Comparison of ENCODE assay signal across 15 cellular contexts in the genomic region with DNA sequence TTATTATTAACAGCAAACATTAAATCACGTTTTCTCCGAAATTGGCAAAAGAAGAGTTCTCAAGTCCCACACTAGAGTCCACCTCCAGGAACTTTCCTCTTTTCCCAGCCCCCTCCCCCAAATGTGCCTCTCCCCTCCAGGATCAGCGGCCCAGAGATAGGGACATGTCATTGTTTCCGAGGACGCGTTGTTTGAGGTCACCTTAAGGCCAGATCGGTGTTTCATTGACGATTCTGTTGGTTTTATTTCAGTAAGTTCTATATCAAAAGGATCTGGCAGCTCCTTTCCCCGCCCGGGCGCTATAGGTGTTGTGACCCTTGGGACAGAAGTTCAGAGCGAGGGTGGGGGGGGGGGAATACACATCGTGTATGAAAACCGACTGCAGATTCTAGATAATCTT. TPM values are rescaled to one million over a fixed set of nuclear protein-coding genes. Genes with fewer than 3 reads are reported as not detected.
DNase-seq lines count a peak whose midpoint lies in the region; ATAC-seq and TF ChIP-seq lines count a peak whose summit lies in the region.
"Had no signal": no experiment of that assay in that cellular context is flagged by ENCODE, and none has a peak within 500 bp of the region (broad histone marks: within the 10 kb centered on the region; RNA-seq: fewer than 3 reads in every experiment).

No MANE protein-coding gene starts in this region.

- H3K27ac ChIP-seq in CD4-positive, alpha-beta memory T cell (ENCODE audit: low read depth, low read length): no peak overlapping the region
- no peak overlapping the region for H3K27ac ChIP-seq in HUES6 (ENCODE audit: low read depth, low read length)
- no peak overlapping the region for H3K27ac ChIP-seq in endodermal cell (ENCODE audit: low read depth, low read length)
- H3K27ac ChIP-seq in neural progenitor cell: no peak overlapping the region
- no peak overlapping the region for H3K27ac ChIP-seq in upper lobe of left lung
- no peak overlapping the region for H3K27ac ChIP-seq in Peyer's patch
- H3K27ac ChIP-seq: BLaER1, HL-60 had no signal

- peaks cover 0 to 1% of the 10 kb centered on the region in 2 donors for H3K36me3 Mint-ChIP-seq in CD4-positive, alpha-beta memory T cell
- H3K36me3 Mint-ChIP-seq in endodermal cell (ENCODE audit: low read depth) (no peaks in the 10 kb centered on the region), neural progenitor cell (peaks cover 17% of the 10 kb centered on the region)

- H3K9me3 Mint-ChIP-seq in CD4-positive, alpha-beta memory T cell: peaks cover 0 to 16% (median 8%) of the 10 kb centered on the region in 8 donors
- H3K9me3 Mint-ChIP-seq in endodermal cell (no peaks in the 10 kb centered on the region), neural progenitor cell (peaks cover 3% of the 10 kb centered on the region)

- TF ChIP-seq CTCF in endodermal cell (conservative IDR thresholded peaks at IDR 0.05) (no peak), neural progenitor cell (IDR thresholded peaks at IDR 0.05) (no peak), upper lobe of left lung (IDR thresholded peaks at IDR 0.05) (no peak), Peyer's patch (IDR thresholded peaks at IDR 0.05) (no peak)

- no peaks in the 10 kb centered on the region for H3K36me3 ChIP-seq in CD4-positive, alpha-beta memory T cell (ENCODE audit: insufficient read depth, low read length)
- H3K36me3 ChIP-seq in HUES6 (ENCODE audit: control insufficient read depth, insufficient read depth, low read length): no peaks in the 10 kb centered on the region; the same call in 1 of the 2 replicates
- H3K36me3 ChIP-seq in endodermal cell (ENCODE audit: control insufficient read depth, insufficient read depth, low read length): no peaks in the 10 kb centered on the region
- no peaks in the 10 kb centered on the region for H3K36me3 ChIP-seq in neural progenitor cell
- H3K36me3 ChIP-seq in upper lobe of left lung: peaks cover 0 to 7% (median 0%) of the 10 kb centered on the region in 4 donors
- H3K36me3 ChIP-seq in Peyer's patch: no peaks in the 10 kb centered on the region
- H3K36me3 ChIP-seq: BLaER1 had no signal

- H3K4me1 Mint-ChIP-seq in CD4-positive, alpha-beta memory T cell: peaks cover 19 to 61% (median 42%) of the 10 kb centered on the region in 4 donors
- H3K4me1 Mint-ChIP-seq in endodermal cell (peaks cover 42% of the 10 kb centered on the region), neural progenitor cell (peaks cover 67% of the 10 kb centered on the region)

- H3K27ac Mint-ChIP-seq in CD4-positive, alpha-beta memory T cell: peak overlapping the region in 1 of 7 donors; percentile 18
- H3K27ac Mint-ChIP-seq in endodermal cell (no peak overlapping the region), neural progenitor cell (no peak overlapping the region)

- CTCF ChIA-PET in CD4-positive, alpha-beta memory T cell (lab: Charles Lee; ENCODE audit: partially characterized antibody): no interaction called here

- POLR2A ChIA-PET in CD4-positive, alpha-beta memory T cell (lab: Charles Lee; ENCODE audit: partially characterized antibody): no interaction called here

- peaks cover 47 to 63% of the 10 kb centered on the region in 2 donors for H3K27me3 Mint-ChIP-seq in CD4-positive, alpha-beta memory T cell
- H3K27me3 Mint-ChIP-seq in endodermal cell (ENCODE audit: insufficient read depth): peaks cover 90% of the 10 kb centered on the region
- peaks cover 45% of the 10 kb centered on the region for H3K27me3 Mint-ChIP-seq in neural progenitor cell (ENCODE audit: insufficient read depth, low read depth)

- H2AFZ ChIP-seq in neural progenitor cell (replicated peaks): no peak overlapping the region

- no peak for TF ChIP-seq EP300 in upper lobe of left lung (IDR thresholded peaks at IDR 0.05)

- peaks cover 63% of the 10 kb centered on the region for H3F3A ChIP-seq in neural progenitor cell (ENCODE audit: low read depth)

- peak overlapping the region in 5 of 8 donors; percentile 41 to 79 (median 74) for H3K4me3 Mint-ChIP-seq in CD4-positive, alpha-beta memory T cell
- H3K4me3 Mint-ChIP-seq in endodermal cell (peak overlapping the region; percentile 34), neural progenitor cell (peak overlapping the region; percentile 81)

- no peaks in the 10 kb centered on the region for H3K9me3 ChIP-seq in CD4-positive, alpha-beta memory T cell (ENCODE audit: control insufficient read depth in 1 of 2, low read length in 2 of 2)
- H3K9me3 ChIP-seq in HUES6 (ENCODE audit: control insufficient read depth, insufficient read depth, low read depth, low read length): no peaks in the 10 kb centered on the region
- H3K9me3 ChIP-seq in endodermal cell (ENCODE audit: control insufficient read depth, low read length): no peaks in the 10 kb centered on the region
- no peaks in the 10 kb centered on the region for H3K9me3 ChIP-seq in neural progenitor cell (ENCODE audit: low read depth)
- no peaks in the 10 kb centered on the region for H3K9me3 ChIP-seq in upper lobe of left lung
- H3K9me3 ChIP-seq in Peyer's patch: peaks cover 0 to 3% (median 0%) of the 10 kb centered on the region in 4 donors
- H3K9me3 ChIP-seq: BLaER1 had no signal

- no peak for DNase-seq in CD4-positive, alpha-beta memory T cell
- DNase-seq in endodermal cell (peak; percentile 55), neural progenitor cell (ENCODE audit: low spot score) (peak; percentile 41), upper lobe of left lung (no peak), Peyer's patch (no peak)
- DNase-seq: activated T-cell treated with anti-CD3 and anti-CD28 coated beads, Interleukin-2, amount 50 U/mL, for 1 hour; dorsolateral prefrontal cortex; mesenchymal stem cell; NCI-H187; NCI-H524; T-helper 2 cell had no signal

- ATAC-seq in upper lobe of left lung (ENCODE audit: low FRiP score in 2 of 2) (no peak), HG03095 (IDR thresholded peaks at IDR 0.05; ENCODE audit: unreplicated experiment) (no peak)

- intact Hi-C loops in CD4-positive, alpha-beta memory T cell (cut with micrococcal nuclease): no loop called here

- no peaks in the 10 kb centered on the region for H3K79me2 ChIP-seq in neural progenitor cell (ENCODE audit: low read depth)

- H4K20me1 ChIP-seq in neural progenitor cell (ENCODE audit: low read depth): peaks cover 95% of the 10 kb centered on the region

- WGBS in endodermal cell (ENCODE audit: insufficient coverage in 1 of 2, insufficient read length in 1 of 2), 2 experiments: 0 to 2% methylated on average over 4 to 14 of the region's 14 CpGs
- WGBS in upper lobe of left lung, 2 donors: 20 to 37% methylated on average over 14 of the region's 14 CpGs

- peaks cover 51% of the 10 kb centered on the region for H3K4me1 ChIP-seq in CD4-positive, alpha-beta memory T cell (ENCODE audit: insufficient read depth, low read length)
- H3K4me1 ChIP-seq in HUES6 (ENCODE audit: control insufficient read depth, insufficient read depth, low read length) (peaks cover 40% of the 10 kb centered on the region), endodermal cell (ENCODE audit: control insufficient read depth, insufficient read depth, low read length) (peaks cover 5% of the 10 kb centered on the region), neural progenitor cell (peaks cover 64% of the 10 kb centered on the region), upper lobe of left lung (peaks cover 33 to 65% (median 35%) of the 10 kb centered on the region in 4 donors), Peyer's patch (peaks cover 0 to 37% (median 12%) of the 10 kb centered on the region in 4 donors)

- peaks cover 61% of the 10 kb centered on the region for H3K27me3 ChIP-seq in CD4-positive, alpha-beta memory T cell (ENCODE audit: insufficient read depth, low read length)
- peaks cover 95% of the 10 kb centered on the region for H3K27me3 ChIP-seq in HUES6 (ENCODE audit: control insufficient read depth, insufficient read depth, low read length)
- H3K27me3 ChIP-seq in endodermal cell (ENCODE audit: control insufficient read depth, insufficient read depth, low read length, poor library complexity, severe bottlenecking): peaks cover 97% of the 10 kb centered on the region
- H3K27me3 ChIP-seq in neural progenitor cell: peaks cover 99% of the 10 kb centered on the region
- H3K27me3 ChIP-seq in upper lobe of left lung: peaks cover 9 to 88% (median 60%) of the 10 kb centered on the region in 4 donors
- H3K27me3 ChIP-seq in Peyer's patch: peaks cover 0 to 83% of the 10 kb centered on the region in 2 donors

- no peak overlapping the region for H3K4me3 ChIP-seq in CD4-positive, alpha-beta memory T cell (ENCODE audit: low read length in 2 of 2)
- H3K4me3 ChIP-seq in HUES6 (ENCODE audit: low read depth, low read length) (peak overlapping the region; percentile 62; the same call in 1 of the 2 replicates), endodermal cell (ENCODE audit: low read length) (no peak overlapping the region), neural progenitor cell (peak overlapping the region; percentile 15), upper lobe of left lung (no peak overlapping the region), Peyer's patch (no peak overlapping the region)

- H3K4me2 ChIP-seq in neural progenitor cell: peak overlapping the region; percentile 87

- TF ChIP-seq POLR2A in upper lobe of left lung (IDR thresholded peaks at IDR 0.05) (no peak), Peyer's patch (IDR thresholded peaks at IDR 0.05) (no peak)

- H3K9ac ChIP-seq in HUES6 (ENCODE audit: low read length): peak overlapping the region; percentile 18
- no peak overlapping the region for H3K9ac ChIP-seq in endodermal cell (ENCODE audit: extremely low read depth, low read length, poor library complexity, severe bottlenecking)
- H3K9ac ChIP-seq in neural progenitor cell: no peak overlapping the region
- H3K9ac ChIP-seq: BLaER1 had no signal

RNA-seq across cellular contexts. Expression of gene MSX1, which starts 0.9 kb away (rescaled TPM):
- not detected for total RNA-seq in CD4-positive, alpha-beta memory T cell
- not detected for polyA plus RNA-seq in CD4-positive, alpha-beta memory T cell
- total RNA-seq in endodermal cell (1 to 10 TPM in 1 of 2 donors, under 1 TPM in 1; 0.46 to 1.3 TPM), neural progenitor cell (ENCODE audit: low replicate concordance) (0.65 TPM in 1 of 2 replicates, not detected in the other), upper lobe of left lung (10 to 100 TPM in 1 of 6 donors, 1 to 10 TPM in 4, not detected in 1; 1.1 to 16.8 (median 1.8) TPM), Peyer's patch (not detected)
- polyA plus RNA-seq in endodermal cell (2013, experiment 1 of 2): 60.2 TPM
- 43.4 TPM for polyA plus RNA-seq in endodermal cell (2013, experiment 2 of 2)

Comparison
In these comparisons a context has a peak if more than half of its experiments do, and no peak if none do; other contexts are left out.
1. DNase-seq: peak in endodermal cell (single experiment) and neural progenitor cell (single experiment); none in CD4-positive, alpha-beta memory T cell (0 of 5), upper lobe of left lung (0 of 2) and Peyer's patch (0 of 3).
2. H3K4me3 ChIP-seq: peak in HUES6 (single experiment) and neural progenitor cell (single experiment); none in CD4-positive, alpha-beta memory T cell (0 of 2), endodermal cell (single experiment), upper lobe of left lung (0 of 4) and Peyer's patch (0 of 4).
3. Peak in every context shown above with its lines, with median percentiles within 50 percentile points of each other: H3K4me3 Mint-ChIP-seq.